28 cellular contexts compared by ENCODE assay signal in genomic region chr5:71637133-71637532, GRCh38.
"Had no signal": no experiment of that assay in that cellular context is flagged by ENCODE, and none has a peak within 500 bp of the region (broad histone marks: within the 10 kb centered on the region; RNA-seq: fewer than 3 reads in every experiment).

No MANE protein-coding gene starts in this region.

- H3K27ac Mint-ChIP-seq: stimulated activated effector memory CD8-positive, alpha-beta T cell treated with anti-CD3 and anti-CD28 coated beads, Interleukin-12 subunit alpha, Interleukin-12 subunit beta, amount 100 ng/mL, for 72 hours; stimulated activated memory B cell treated with anti-CD40 and anti-IgM and Interleukin-4, amounts not matched to agents 10 μg/mL and 1 μg/mL and 100 μg/mL, for 72 hours; stimulated activated naive B cell treated with anti-CD40 and anti-IgM and Interleukin-4, amounts not matched to agents 10 μg/mL and 1 μg/mL and 100 μg/mL, for 72 hours; stimulated activated naive CD8-positive, alpha-beta T cell treated with anti-CD3 and anti-CD28 coated beads, Interleukin-15, amount 100 ng/mL, for 72 hours; stimulated activated naive CD8-positive, alpha-beta T cell treated with anti-CD3 and anti-CD28 coated beads, Interleukin-15, Interleukin-2, amounts not matched to agents 100 ng/mL and 50 ng/mL, for 24 hours; type B pancreatic cell had no signal

- H3K9me3 Mint-ChIP-seq: stimulated activated effector memory CD8-positive, alpha-beta T cell treated with anti-CD3 and anti-CD28 coated beads, Interleukin-12 subunit alpha, Interleukin-12 subunit beta, amount 100 ng/mL, for 72 hours; stimulated activated memory B cell treated with anti-CD40 and anti-IgM and Interleukin-4, amounts not matched to agents 10 μg/mL and 1 μg/mL and 100 μg/mL, for 72 hours; stimulated activated naive B cell treated with anti-CD40 and anti-IgM and Interleukin-4, amounts not matched to agents 10 μg/mL and 1 μg/mL and 100 μg/mL, for 72 hours; stimulated activated naive CD8-positive, alpha-beta T cell treated with anti-CD3 and anti-CD28 coated beads, Interleukin-15, amount 100 ng/mL, for 72 hours; stimulated activated naive CD8-positive, alpha-beta T cell treated with anti-CD3 and anti-CD28 coated beads, Interleukin-15, Interleukin-2, amounts not matched to agents 100 ng/mL and 50 ng/mL, for 24 hours had no signal

- H3K4me1 ChIP-seq: stomach, suprapubic skin, testis, thyroid gland, tibial artery, tibial nerve, upper lobe of left lung, upper lobe of right lung, uterus, vagina had no signal

- H3K9me3 ChIP-seq: stomach, suprapubic skin, testis, thoracic aorta, thyroid gland, tibial artery, transverse colon, upper lobe of left lung, upper lobe of right lung, uterus, vagina had no signal

- H3K36me3 ChIP-seq: uterus had no signal

- H3K4me3 Mint-ChIP-seq: stimulated activated effector memory CD8-positive, alpha-beta T cell treated with anti-CD3 and anti-CD28 coated beads, Interleukin-12 subunit alpha, Interleukin-12 subunit beta, amount 100 ng/mL, for 72 hours; stimulated activated memory B cell treated with anti-CD40 and anti-IgM and Interleukin-4, amounts not matched to agents 10 μg/mL and 1 μg/mL and 100 μg/mL, for 72 hours; stimulated activated naive B cell treated with anti-CD40 and anti-IgM and Interleukin-4, amounts not matched to agents 10 μg/mL and 1 μg/mL and 100 μg/mL, for 72 hours; stimulated activated naive CD8-positive, alpha-beta T cell treated with anti-CD3 and anti-CD28 coated beads, Interleukin-15, amount 100 ng/mL, for 72 hours; stimulated activated naive CD8-positive, alpha-beta T cell treated with anti-CD3 and anti-CD28 coated beads, Interleukin-15, Interleukin-2, amounts not matched to agents 100 ng/mL and 50 ng/mL, for 24 hours; type B pancreatic cell had no signal

- H3K4me3 ChIP-seq: stomach, suprapubic skin, testis, thoracic aorta, thyroid gland, tibial artery, tibial nerve, transverse colon, upper lobe of left lung, upper lobe of right lung, uterus, vagina had no signal

- H3K27me3 ChIP-seq: stomach, suprapubic skin, testis, thyroid gland, tibial artery, tibial nerve, transverse colon, upper lobe of left lung, upper lobe of right lung, uterus, vagina had no signal

- ATAC-seq: stimulated activated effector memory CD8-positive, alpha-beta T cell treated with anti-CD3 and anti-CD28 coated beads, Interleukin-12 subunit alpha, Interleukin-12 subunit beta, amount 100 ng/mL, for 72 hours; stimulated activated memory B cell treated with anti-CD40 and anti-IgM and Interleukin-4, amounts not matched to agents 10 μg/mL and 1 μg/mL and 100 μg/mL, for 72 hours; stimulated activated naive B cell treated with anti-CD40 and anti-IgM and Interleukin-4, amounts not matched to agents 10 μg/mL and 1 μg/mL and 100 μg/mL, for 72 hours; stimulated activated naive CD8-positive, alpha-beta T cell treated with anti-CD3 and anti-CD28 coated beads, Interleukin-15, amount 100 ng/mL, for 72 hours; stimulated activated naive CD8-positive, alpha-beta T cell treated with anti-CD3 and anti-CD28 coated beads, Interleukin-15, Interleukin-2, amounts not matched to agents 100 U/mL and 50 U/mL, for 24 hours; upper lobe of right lung had no signal

- H3K27ac ChIP-seq: stomach, suprapubic skin, testis, thoracic aorta, thyroid gland, tibial artery, tibial nerve, upper lobe of left lung, upper lobe of right lung, uterus, vagina had no signal

- DNase-seq: stimulated activated CD4-positive, alpha-beta T cell treated with anti-CD3 and anti-CD28 coated beads, Interleukin-2, amount 100 ng/mL, for 48 hours; stimulated activated CD4-positive, alpha-beta T cell treated with anti-CD3 and anti-CD28 coated beads, Interleukin-4, amount 100 ng/mL, for 1 hour; stimulated activated CD4-positive, alpha-beta T cell treated with anti-CD3 and anti-CD28 coated beads, Interleukin-4, amount 100 ng/mL, for 24 hours; stimulated activated CD4-positive, alpha-beta T cell treated with anti-CD3 and anti-CD28 coated beads, Interleukin-4, amount 100 ng/mL, for 4 hours; stimulated activated CD8-positive, alpha-beta memory T cell treated with anti-CD3 and anti-CD28 coated beads, Interleukin-4, amount 100 ng/mL, for 48 hours; stimulated activated naive B cell treated with anti-CD40 and anti-IgM and Interleukin-4, amounts not matched to agents 10 μg/mL and 1 μg/mL and 100 μg/mL, for 72 hours; stimulated activated naive CD4-positive, alpha-beta T cell; stimulated activated naive CD4-positive, alpha-beta T cell treated with Interleukin-2 at 50 U/mL for 16 hours; stimulated activated naive CD8-positive, alpha-beta T cell treated with anti-CD3 and anti-CD28 coated beads, Interleukin-15, amount 100 ng/mL, for 72 hours; stimulated activated naive CD8-positive, alpha-beta T cell treated with anti-CD3 and anti-CD28 coated beads, Interleukin-15, Interleukin-2, amounts not matched to agents 100 U/mL and 50 U/mL, for 24 hours; stomach; substantia nigra; testis; thyroid gland; tibial artery; transverse colon; trophoblast cell; upper lobe of left lung; upper lobe of right lung; uterus had no signal

- H3K27me3 Mint-ChIP-seq: stimulated activated memory B cell treated with anti-CD40 and anti-IgM and Interleukin-4, amounts not matched to agents 10 μg/mL and 1 μg/mL and 100 μg/mL, for 72 hours; stimulated activated naive B cell treated with anti-CD40 and anti-IgM and Interleukin-4, amounts not matched to agents 10 μg/mL and 1 μg/mL and 100 μg/mL, for 72 hours; stimulated activated naive CD8-positive, alpha-beta T cell treated with anti-CD3 and anti-CD28 coated beads, Interleukin-15, amount 100 ng/mL, for 72 hours; stimulated activated naive CD8-positive, alpha-beta T cell treated with anti-CD3 and anti-CD28 coated beads, Interleukin-15, Interleukin-2, amounts not matched to agents 100 ng/mL and 50 ng/mL, for 24 hours; type B pancreatic cell had no signal
